Comparison of ENCODE assay signal across 24 cellular contexts in the genomic region with DNA sequence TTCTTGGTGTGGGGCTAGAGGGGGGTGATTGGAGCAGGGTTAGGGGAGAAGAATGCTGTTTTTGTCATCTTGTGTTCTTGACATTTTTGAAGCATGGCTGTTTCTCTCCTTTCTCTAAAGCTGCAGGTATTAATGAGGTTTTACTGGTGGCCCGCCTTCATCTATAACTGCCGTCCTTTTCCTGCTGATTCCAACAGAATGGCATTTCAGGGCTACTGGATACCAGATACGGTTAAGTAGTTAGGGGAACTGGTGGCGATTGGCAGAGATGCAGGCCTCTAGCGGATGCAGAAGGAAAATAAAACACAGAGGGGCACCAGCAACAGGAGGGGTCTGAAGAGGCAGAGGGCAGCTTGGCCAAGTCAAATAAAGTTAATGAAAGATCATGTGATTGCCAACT.
"Had no signal": no experiment of that assay in that cellular context is flagged by ENCODE, and none has a peak within 500 bp of the region (broad histone marks: within the 10 kb centered on the region; RNA-seq: fewer than 3 reads in every experiment).

No MANE protein-coding gene starts in this region.

- H3K4me1 Mint-ChIP-seq: activated naive CD8-positive, alpha-beta T cell treated with anti-CD3 and anti-CD28 coated beads, Interleukin-2, amount 10 ng/mL, durations not matched to agents 7 days and 5 days; central memory CD8-positive, alpha-beta T cell; naive thymus-derived CD8-positive, alpha-beta T cell; stimulated activated naive CD8-positive, alpha-beta T cell treated with anti-CD3 and anti-CD28 coated beads, Interleukin-15, amount 100 ng/mL, for 72 hours had no signal

- H3K27ac Mint-ChIP-seq: activated CD8-positive, alpha-beta T cell treated with anti-CD3 and anti-CD28 coated beads for 36 hours; activated naive CD8-positive, alpha-beta T cell treated with anti-CD3 and anti-CD28 coated beads, Interleukin-2, amount 10 ng/mL, durations not matched to agents 7 days and 5 days; activated T-helper 2 cell treated with anti-CD3 and anti-CD28 coated beads, Interferon-gamma antibody, Interleukin-2, Interleukin-4, amounts not matched to agents 10 μg/mL and 5 μg/mL and 100 μg/mL, durations not matched to agents 14 hours and 24 hours and 36 hours; naive thymus-derived CD8-positive, alpha-beta T cell; stimulated activated naive CD8-positive, alpha-beta T cell treated with anti-CD3 and anti-CD28 coated beads, Interleukin-15, amount 100 ng/mL, for 72 hours had no signal

- H3K4me3 Mint-ChIP-seq: activated CD8-positive, alpha-beta T cell treated with anti-CD3 and anti-CD28 coated beads for 36 hours; activated naive CD8-positive, alpha-beta T cell treated with anti-CD3 and anti-CD28 coated beads, Interleukin-2, amount 10 ng/mL, durations not matched to agents 7 days and 5 days; central memory CD8-positive, alpha-beta T cell; naive thymus-derived CD8-positive, alpha-beta T cell; stimulated activated naive CD8-positive, alpha-beta T cell treated with anti-CD3 and anti-CD28 coated beads, Interleukin-15, amount 100 ng/mL, for 72 hours had no signal

- DNase-seq: activated CD4-positive, alpha-beta T cell treated with anti-CD3 and anti-CD28 coated beads for 48 hours; activated CD4-positive, CD25-positive, alpha-beta regulatory T cell; activated CD8-positive, alpha-beta T cell treated with anti-CD3 and anti-CD28 coated beads for 36 hours; activated naive CD4-positive, alpha-beta T cell treated with Interleukin-2 at 50 U/mL for 16 hours; activated naive CD8-positive, alpha-beta T cell treated with anti-CD3 and anti-CD28 coated beads, Interleukin-2, amount 10 ng/mL, durations not matched to agents 7 days and 5 days; activated T-cell treated with anti-CD3 and anti-CD28 coated beads, Interleukin-2, amount 50 U/mL, for 1 hour; brain microvascular endothelial cell; erythroblast; hypothalamus; kidney glomerular epithelial cell; left ventricle myocardium superior; naive thymus-derived CD8-positive, alpha-beta T cell; pancreas; right lobe of liver; small intestine; stimulated activated CD4-positive, alpha-beta T cell treated with anti-CD3 and anti-CD28 coated beads, Interleukin-15, amount 100 ng/mL, for 24 hours; stimulated activated CD4-positive, alpha-beta T cell treated with anti-CD3 and anti-CD28 coated beads, Interleukin-2, amount 100 ng/mL, for 48 hours; stimulated activated naive CD8-positive, alpha-beta T cell treated with anti-CD3 and anti-CD28 coated beads, Interleukin-15, amount 100 ng/mL, for 72 hours; transverse colon had no signal

- H3K36me3 Mint-ChIP-seq: activated naive CD8-positive, alpha-beta T cell treated with anti-CD3 and anti-CD28 coated beads, Interleukin-2, amount 10 ng/mL, durations not matched to agents 7 days and 5 days; naive thymus-derived CD8-positive, alpha-beta T cell had no signal

- H3K4me1 ChIP-seq: pancreas, right lobe of liver, suprapubic skin, transverse colon had no signal

- H3K4me3 ChIP-seq: coronary artery, pancreas, right lobe of liver, suprapubic skin, transverse colon had no signal

- H3K36me3 ChIP-seq: brain microvascular endothelial cell, neutrophil, pancreas, right lobe of liver, suprapubic skin, transverse colon had no signal

- H3K9me3 Mint-ChIP-seq: activated CD8-positive, alpha-beta T cell treated with anti-CD3 and anti-CD28 coated beads for 36 hours; activated naive CD8-positive, alpha-beta T cell treated with anti-CD3 and anti-CD28 coated beads, Interleukin-2, amount 10 ng/mL, durations not matched to agents 7 days and 5 days; activated T-helper 2 cell treated with anti-CD3 and anti-CD28 coated beads, Interferon-gamma antibody, Interleukin-2, Interleukin-4, amounts not matched to agents 10 μg/mL and 5 μg/mL and 100 μg/mL, durations not matched to agents 14 hours and 24 hours and 36 hours; central memory CD8-positive, alpha-beta T cell; naive thymus-derived CD8-positive, alpha-beta T cell; stimulated activated naive CD8-positive, alpha-beta T cell treated with anti-CD3 and anti-CD28 coated beads, Interleukin-15, amount 100 ng/mL, for 72 hours had no signal

- H3K27ac ChIP-seq: brain microvascular endothelial cell, coronary artery, neutrophil, pancreas, right lobe of liver, suprapubic skin, transverse colon had no signal

- H3K9me3 ChIP-seq: neutrophil, pancreas, right lobe of liver, suprapubic skin, transverse colon had no signal

- ATAC-seq: activated CD8-positive, alpha-beta T cell treated with anti-CD3 and anti-CD28 coated beads for 36 hours; left ventricle myocardium superior; naive thymus-derived CD8-positive, alpha-beta T cell; pancreas; right lobe of liver; stimulated activated naive CD8-positive, alpha-beta T cell treated with anti-CD3 and anti-CD28 coated beads, Interleukin-15, amount 100 ng/mL, for 72 hours had no signal

- H3K27me3 ChIP-seq: brain microvascular endothelial cell, right lobe of liver, transverse colon had no signal
